19 cellular contexts compared by ENCODE assay signal in genomic region chr2:21793461-21793860, GRCh38.
DNase-seq lines count a peak whose midpoint lies in the region; ATAC-seq and TF ChIP-seq lines count a peak whose summit lies in the region.
"Had no signal": no experiment of that assay in that cellular context is flagged by ENCODE, and none has a peak within 500 bp of the region (broad histone marks: within the 10 kb centered on the region; RNA-seq: fewer than 3 reads in every experiment).

No MANE protein-coding gene starts in this region.

- intact Hi-C loops in sciatic nerve (cut with DNase I): no loop called here

- peak; percentile 51 for ATAC-seq in sciatic nerve
- ATAC-seq in HG03342 (IDR thresholded peaks at IDR 0.05; ENCODE audit: unreplicated experiment): no peak
- no peak for ATAC-seq in stimulated activated naive CD8-positive, alpha-beta T cell treated with anti-CD3 and anti-CD28 coated beads, Interleukin-15, Interleukin-2, amounts not matched to agents 100 U/mL and 50 U/mL, for 24 hours
- ATAC-seq: CD8-positive, alpha-beta T cell; HCT116 had no signal

- peak overlapping the region in 3 of 5 experiments; percentile 17 to 84 (median 19) for H3K27ac Mint-ChIP-seq in brain
- no peak overlapping the region for H3K27ac Mint-ChIP-seq in T-helper 2 cell treated with Interferon-gamma antibody and Interleukin-4, amounts not matched to agents 5 μg/mL and 100 μg/mL, for 36 hours
- H3K27ac Mint-ChIP-seq: B cell; CD8-positive, alpha-beta T cell; HFFc6; IgD-negative memory B cell had no signal

- TF ChIP-seq CTCF in brain (conservative IDR thresholded peaks at IDR 0.05): no peak

- H3K9me3 Mint-ChIP-seq in brain: no peaks in the 10 kb centered on the region
- H3K9me3 Mint-ChIP-seq in T-helper 2 cell treated with Interferon-gamma antibody and Interleukin-4, amounts not matched to agents 5 μg/mL and 100 μg/mL, for 36 hours: peaks cover 13% of the 10 kb centered on the region

- H3K36me3 Mint-ChIP-seq in brain: no peaks in the 10 kb centered on the region
- no peaks in the 10 kb centered on the region for H3K36me3 Mint-ChIP-seq in T-helper 2 cell treated with Interferon-gamma antibody and Interleukin-4, amounts not matched to agents 5 μg/mL and 100 μg/mL, for 36 hours (ENCODE audit: low read depth)
- H3K36me3 Mint-ChIP-seq: CD8-positive, alpha-beta T cell; IgD-negative memory B cell had no signal

- DNase-seq in EH (ENCODE audit: low read depth): peak; percentile 48
- peak; percentile 6 for DNase-seq in NCI-H446 treated with DMSO at 0.1 percent for 48 hours (lab: John Stamatoyannopoulos, UW)
- DNase-seq in sciatic nerve (ENCODE audit: low spot score): no peak
- no peak for DNase-seq in T-helper 2 cell treated with Interferon-gamma antibody and Interleukin-4, amounts not matched to agents 5 μg/mL and 100 μg/mL, for 36 hours (ENCODE audit: low spot score)
- DNase-seq in KG1 (lab: John Stamatoyannopoulos, UW): no peak
- DNase-seq in stimulated activated naive CD8-positive, alpha-beta T cell treated with anti-CD3 and anti-CD28 coated beads, Interleukin-15, Interleukin-2, amounts not matched to agents 100 U/mL and 50 U/mL, for 24 hours: no peak
- DNase-seq: Calu3; CD8-positive, alpha-beta T cell; DMS 273 treated with DMSO at 0.1 percent for 48 hours; DMS53; GDM1; GOT3; H7; HFFc6 had no signal

- H3K4me1 Mint-ChIP-seq in brain: peaks cover 46% of the 10 kb centered on the region
- no peaks in the 10 kb centered on the region for H3K4me1 Mint-ChIP-seq in T-helper 2 cell treated with Interferon-gamma antibody and Interleukin-4, amounts not matched to agents 5 μg/mL and 100 μg/mL, for 36 hours (ENCODE audit: low read depth)
- H3K4me1 Mint-ChIP-seq: B cell, IgD-negative memory B cell had no signal

- H3K4me3 Mint-ChIP-seq in brain: no peak overlapping the region
- H3K4me3 Mint-ChIP-seq in T-helper 2 cell treated with Interferon-gamma antibody and Interleukin-4, amounts not matched to agents 5 μg/mL and 100 μg/mL, for 36 hours: no peak overlapping the region
- H3K4me3 Mint-ChIP-seq: B cell; CD8-positive, alpha-beta T cell; HFFc6; IgD-negative memory B cell had no signal

- peaks cover 4% of the 10 kb centered on the region for H3K27me3 Mint-ChIP-seq in brain
- no peaks in the 10 kb centered on the region for H3K27me3 Mint-ChIP-seq in T-helper 2 cell treated with Interferon-gamma antibody and Interleukin-4, amounts not matched to agents 5 μg/mL and 100 μg/mL, for 36 hours (ENCODE audit: low read depth)
- H3K27me3 Mint-ChIP-seq: B cell, IgD-negative memory B cell had no signal

Comparison
In these comparisons a context has a peak if more than half of its experiments do, and no peak if none do; other contexts are left out.
1. DNase-seq: peak in EH (single experiment) and NCI-H446 treated with DMSO at 0.1 percent for 48 hours (single experiment); none in sciatic nerve (single experiment), T-helper 2 cell treated with Interferon-gamma antibody and Interleukin-4, amounts not matched to agents 5 μg/mL and 100 μg/mL, for 36 hours (single experiment), KG1 (single experiment) and stimulated activated naive CD8-positive, alpha-beta T cell treated with anti-CD3 and anti-CD28 coated beads, Interleukin-15, Interleukin-2, amounts not matched to agents 100 U/mL and 50 U/mL, for 24 hours (single experiment).